In genomic region chr9:121299125-121299466, GRCh38 we compare ENCODE assay signal across 8 cellular contexts. TPM values are rescaled to one million over a fixed set of nuclear protein-coding genes. Genes with fewer than 3 reads are reported as not detected.
DNase-seq lines count a peak whose midpoint lies in the region; ATAC-seq and TF ChIP-seq lines count a peak whose summit lies in the region.

No MANE protein-coding gene starts in this region.

- H3K27me3 Mint-ChIP-seq in stimulated activated naive CD8-positive, alpha-beta T cell treated with anti-CD3 and anti-CD28 coated beads, Interleukin-15, amount 100 ng/mL, for 72 hours, result peaks cover 28% of the 10 kb centered on the region

- H3K4me3 Mint-ChIP-seq in stimulated activated naive CD8-positive, alpha-beta T cell treated with anti-CD3 and anti-CD28 coated beads, Interleukin-15, amount 100 ng/mL, for 72 hours, result peak overlapping the region; percentile 63 to 66

- H3K9ac ChIP-seq in iPS-20b (ENCODE audit: low read depth, low read length), result no peak overlapping the region; the same call in 1 of the 2 replicates

- peaks cover 49 to 83% of the 10 kb centered on the region in 2 donors for H3K4me1 ChIP-seq in ascending aorta
- H3K4me1 ChIP-seq in iPS-20b (ENCODE audit: insufficient read depth, low read length), result peaks cover 12% of the 10 kb centered on the region; the same call in 1 of the 2 replicates

- H3K36me3 ChIP-seq in ascending aorta (peaks cover 22 to 42% of the 10 kb centered on the region in 2 donors), iPS-20b (ENCODE audit: insufficient read depth, low read depth, low read length) (peaks cover 3% of the 10 kb centered on the region; the same call in 1 of the 2 replicates)

- H3K4me3 ChIP-seq in ascending aorta (peak overlapping the region; percentile 70 to 74), iPS-20b (ENCODE audit: low read length) (peak overlapping the region; percentile 66)

- peaks cover 14% of the 10 kb centered on the region for H3K4me1 Mint-ChIP-seq in stimulated activated naive CD8-positive, alpha-beta T cell treated with anti-CD3 and anti-CD28 coated beads, Interleukin-15, amount 100 ng/mL, for 72 hours

- peak; percentile 25 for ATAC-seq in stimulated activated naive CD8-positive, alpha-beta T cell treated with anti-CD3 and anti-CD28 coated beads, Interleukin-15, amount 100 ng/mL, for 72 hours
- no peak for ATAC-seq in HG02981 (IDR thresholded peaks at IDR 0.05; ENCODE audit: unreplicated experiment)

- intact Hi-C loops in ascending aorta (cut with DNase I), result loop anchor here (2.0 kb wide), 2 partner anchors 14 to 20 kb away; no protein-coding TSS in a partner anchor

- H3K27ac Mint-ChIP-seq in stimulated activated naive CD8-positive, alpha-beta T cell treated with anti-CD3 and anti-CD28 coated beads, Interleukin-15, amount 100 ng/mL, for 72 hours, result no peak overlapping the region

- DNase-seq in HT-29 (ENCODE audit: low spot score) (peak; percentile 36), ascending aorta (ENCODE audit: low spot score in 2 of 2) (no peak), DMS153 treated with DMSO at 0.1 percent for 48 hours (lab: John Stamatoyannopoulos, UW; ENCODE audit: unreplicated experiment) (no peak), D341Med (ENCODE audit: low spot score) (no peak), T-helper 9 cell (no peak)
- DNase-seq in stimulated activated naive CD8-positive, alpha-beta T cell treated with anti-CD3 and anti-CD28 coated beads, Interleukin-15, amount 100 ng/mL, for 72 hours, result no peak

- no peaks in the 10 kb centered on the region for H3K9me3 ChIP-seq in ascending aorta
- no peaks in the 10 kb centered on the region for H3K9me3 ChIP-seq in iPS-20b (ENCODE audit: insufficient read depth, low read depth, low read length)

- no peak for TF ChIP-seq CTCF in ascending aorta (IDR thresholded peaks at IDR 0.05)

- H3K27ac ChIP-seq in ascending aorta (peak overlapping the region; percentile 92 to 99), iPS-20b (ENCODE audit: low read length) (no peak overlapping the region)

- H3K27me3 ChIP-seq in ascending aorta, result no peaks in the 10 kb centered on the region
- H3K27me3 ChIP-seq in iPS-20b (ENCODE audit: insufficient read depth, low read length), result peaks cover 33% of the 10 kb centered on the region

- H3K9me3 Mint-ChIP-seq in stimulated activated naive CD8-positive, alpha-beta T cell treated with anti-CD3 and anti-CD28 coated beads, Interleukin-15, amount 100 ng/mL, for 72 hours, result no peaks in the 10 kb centered on the region

RNA-seq across cellular contexts. Expression of gene GSN, which starts 31.1 kb away (rescaled TPM):
- total RNA-seq in HT-29 (2014; rRNA removed; shearing (Covaris generic)), result 270 and 283 TPM in 2 replicates
- 3,012 TPM for total RNA-seq in ascending aorta

Comparison
In these comparisons a context has a peak if more than half of its experiments do, and no peak if none do; other contexts are left out.
1. RNA of gene GSN, which starts 31.1 kb away (total RNA-seq): 3,012 TPM in ascending aorta (single experiment); 270 to 283 TPM in HT-29; every median in the first group is over 10 times any median in the second.